ENCODE assay signal across 17 cellular contexts in the genomic region with DNA sequence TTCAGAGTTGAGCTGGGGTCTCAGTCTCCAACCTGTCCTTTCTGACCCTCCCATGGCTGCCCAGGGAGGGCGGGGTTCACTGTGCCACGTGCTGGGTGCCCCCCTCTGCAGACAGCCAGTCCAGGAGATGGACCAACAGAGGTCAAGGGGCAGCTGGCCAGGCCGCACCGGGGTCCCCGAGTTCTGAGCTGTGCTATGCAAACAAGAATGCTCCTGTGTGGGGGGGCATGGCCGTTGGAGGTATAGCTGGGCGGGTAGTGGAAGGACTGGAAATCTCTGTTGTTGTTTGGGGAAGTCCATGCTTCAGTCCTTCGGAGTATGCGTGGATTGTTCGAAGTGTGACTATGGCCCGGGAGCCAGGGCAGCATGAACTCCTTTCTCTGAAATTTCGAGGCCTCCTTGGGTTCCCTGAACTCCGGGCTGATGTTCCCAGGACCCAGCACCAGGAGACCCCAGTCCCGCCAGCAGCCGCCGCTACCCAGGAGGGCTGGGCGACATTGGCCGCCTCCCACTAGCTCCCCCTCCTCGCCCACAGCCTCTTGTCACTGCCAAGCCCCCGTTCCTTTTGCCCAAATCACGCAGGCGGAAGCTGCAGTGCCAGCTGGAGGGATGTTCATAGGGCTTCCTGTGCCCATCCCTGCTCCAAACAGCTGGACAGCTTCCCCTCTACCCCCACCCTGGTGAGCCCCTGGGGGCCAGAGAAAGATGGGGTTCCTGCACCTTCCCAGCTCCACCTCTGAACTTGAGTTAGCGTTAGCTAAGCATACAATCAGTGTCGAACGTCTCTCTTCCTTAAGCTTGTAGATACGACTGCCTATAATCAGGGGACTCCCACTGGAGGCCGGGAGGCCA.
DNase-seq lines count a peak whose midpoint lies in the region; ATAC-seq and TF ChIP-seq lines count a peak whose summit lies in the region.
"Had no signal": no experiment of that assay in that cellular context is flagged by ENCODE, and none has a peak within 500 bp of the region (broad histone marks: within the 10 kb centered on the region; RNA-seq: fewer than 3 reads in every experiment).

No MANE protein-coding gene starts in this region.

- TF ChIP-seq POLR2A in esophagus muscularis mucosa (IDR thresholded peaks at IDR 0.05; ENCODE audit: low read depth): no peak

- H3K79me2 ChIP-seq in GM23248 (ENCODE audit: insufficient read depth): no peaks in the 10 kb centered on the region

- H3F3A ChIP-seq in GM23248 (ENCODE audit: insufficient read depth): no peaks in the 10 kb centered on the region

- TF ChIP-seq CTCF in lower lobe of right lung (IDR thresholded peaks at IDR 0.05) (no peak), upper lobe of right lung (IDR thresholded peaks at IDR 0.05) (no peak), esophagus muscularis mucosa (IDR thresholded peaks at IDR 0.05) (no peak)

- WGBS in GM23248 (ENCODE audit: low coverage in 1 of 2, low lambda C conversion rate in 2 of 2, missing lambda C conversion rate in 2 of 2), 2 experiments: 50 to 54% methylated on average over 25 to 27 of the region's 27 CpGs
- 75% methylated on average over 22 of the region's 27 CpGs for WGBS in esophagus muscularis mucosa

- H3K4me1 ChIP-seq in lower lobe of right lung (no peaks in the 10 kb centered on the region), upper lobe of right lung (no peaks in the 10 kb centered on the region), GM23248 (ENCODE audit: insufficient read depth) (no peaks in the 10 kb centered on the region), esophagus muscularis mucosa (no peaks in the 10 kb centered on the region)
- H3K4me1 ChIP-seq: BLaER1 had no signal

- no peak for ATAC-seq in lower lobe of right lung
- ATAC-seq in upper lobe of right lung: no peak
- no peak for ATAC-seq in GM19035 (IDR thresholded peaks at IDR 0.05; ENCODE audit: unreplicated experiment)

- DNase-seq in activated effector memory CD4-positive, alpha-beta T cell treated with anti-CD3 and anti-CD28 coated beads, Interleukin-2, amount 50 U/mL, for 16 hours: peak; percentile 52
- DNase-seq in activated effector memory CD4-positive, alpha-beta T cell treated with Interleukin-2 at 50 U/mL for 16 hours: no peak
- DNase-seq in cardiac septum (ENCODE audit: low spot score) (peak; percentile 62), lower lobe of right lung (peak; percentile 42), upper lobe of right lung (peak; percentile 59), GM23248 (no peak), esophagus muscularis mucosa (ENCODE audit: extremely low spot score) (no peak)
- DNase-seq: 8988T; CD8-positive, alpha-beta memory T cell; H9; IMR-90; Kasumi-1; NCI-H1930; NCI-H510A; NCI-H82 had no signal

- no peak overlapping the region for H3K4me3 ChIP-seq in lower lobe of right lung
- H3K4me3 ChIP-seq in upper lobe of right lung: no peak overlapping the region
- H3K4me3 ChIP-seq in GM23248: no peak overlapping the region
- H3K4me3 ChIP-seq in esophagus muscularis mucosa: no peak overlapping the region
- H3K4me3 ChIP-seq: BLaER1 had no signal

- no peak for TF ChIP-seq EP300 in esophagus muscularis mucosa (IDR thresholded peaks at IDR 0.05)

- H3K27ac ChIP-seq in lower lobe of right lung (no peak overlapping the region), upper lobe of right lung (no peak overlapping the region), GM23248 (no peak overlapping the region), esophagus muscularis mucosa (replicated peaks in 1 of 4) (no peak overlapping the region)
- H3K27ac ChIP-seq: BLaER1 had no signal

- peaks cover 22% of the 10 kb centered on the region for H3K27me3 ChIP-seq in lower lobe of right lung (ENCODE audit: low read depth)
- H3K27me3 ChIP-seq in upper lobe of right lung: no peaks in the 10 kb centered on the region
- no peaks in the 10 kb centered on the region for H3K27me3 ChIP-seq in GM23248 (replicated peaks; ENCODE audit: insufficient read depth)
- H3K27me3 ChIP-seq in esophagus muscularis mucosa: peaks cover 0 to 42% (median 0%) of the 10 kb centered on the region in 4 donors
- H3K27me3 ChIP-seq: BLaER1 had no signal

- no peak overlapping the region for H3K4me2 ChIP-seq in GM23248 (ENCODE audit: unreplicated experiment)
- H3K4me2 ChIP-seq: BLaER1 had no signal

- no peak overlapping the region for H3K9ac ChIP-seq in GM23248
- H3K9ac ChIP-seq: BLaER1 had no signal

- no peak overlapping the region for H2AFZ ChIP-seq in GM23248

- H3K9me3 ChIP-seq in lower lobe of right lung (no peaks in the 10 kb centered on the region), upper lobe of right lung (no peaks in the 10 kb centered on the region), GM23248 (ENCODE audit: low read depth) (no peaks in the 10 kb centered on the region), esophagus muscularis mucosa (no peaks in the 10 kb centered on the region)
- H3K9me3 ChIP-seq: BLaER1 had no signal

- H3K9me2 ChIP-seq in GM23248 (ENCODE audit: insufficient read depth): no peaks in the 10 kb centered on the region

- H4K20me1 ChIP-seq in GM23248 (ENCODE audit: insufficient read depth): no peaks in the 10 kb centered on the region
- H4K20me1 ChIP-seq: BLaER1 had no signal

- intact Hi-C loops in cardiac septum (cut with DNase I) (no loop called here), lower lobe of right lung (cut with DNase I) (no loop called here), upper lobe of right lung (cut with DNase I) (no loop called here), esophagus muscularis mucosa (cut with DNase I) (no loop called here)

- H3K36me3 ChIP-seq in lower lobe of right lung (no peaks in the 10 kb centered on the region), upper lobe of right lung (no peaks in the 10 kb centered on the region), GM23248 (ENCODE audit: low read depth) (no peaks in the 10 kb centered on the region), esophagus muscularis mucosa (no peaks in the 10 kb centered on the region)
- H3K36me3 ChIP-seq: BLaER1 had no signal

- in situ Hi-C loops in GM23248 (cut with MboI): no loop called here

Comparison
In these comparisons a context has a peak if more than half of its experiments do, and no peak if none do; other contexts are left out.
1. DNase-seq: peak in activated effector memory CD4-positive, alpha-beta T cell treated with anti-CD3 and anti-CD28 coated beads, Interleukin-2, amount 50 U/mL, for 16 hours (single experiment), cardiac septum (single experiment), lower lobe of right lung (single experiment) and upper lobe of right lung (single experiment); none in activated effector memory CD4-positive, alpha-beta T cell treated with Interleukin-2 at 50 U/mL for 16 hours (single experiment), GM23248 (single experiment) and esophagus muscularis mucosa (single experiment).